29 cellular contexts compared by ENCODE assay signal in the genomic region with DNA sequence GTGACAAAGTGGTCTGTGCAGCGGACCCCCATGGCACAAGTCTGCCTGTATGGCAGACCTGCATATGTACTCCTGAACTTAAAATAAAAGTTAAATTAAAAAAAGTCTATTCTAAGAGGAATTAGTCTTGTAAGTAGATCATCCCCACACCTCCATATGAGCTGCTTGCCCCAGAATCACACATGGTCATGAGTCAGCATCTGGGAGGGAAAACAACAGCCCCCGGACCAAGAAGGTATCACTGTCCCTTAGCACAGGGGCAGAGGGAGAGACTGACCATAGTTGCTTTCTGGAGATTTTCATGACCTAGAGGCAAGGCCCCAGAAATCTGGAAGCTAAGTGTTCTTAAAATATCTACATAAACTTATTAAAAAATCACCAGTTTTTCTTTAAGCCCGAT.
"Had no signal": no experiment of that assay in that cellular context is flagged by ENCODE, and none has a peak within 500 bp of the region (broad histone marks: within the 10 kb centered on the region; RNA-seq: fewer than 3 reads in every experiment).

No MANE protein-coding gene starts in this region.

- H3K4me1 Mint-ChIP-seq: activated CD4-positive, alpha-beta T cell treated with anti-CD3 and anti-CD28 coated beads, Interleukin-2, amount 10 ng/mL, durations not matched to agents 24 days and 14 days; activated naive CD4-positive, alpha-beta T cell treated with anti-CD3 and anti-CD28 coated beads, Interleukin-2, amount 10 ng/mL, durations not matched to agents 7 days and 5 days; activated naive CD8-positive, alpha-beta T cell treated with anti-CD3 and anti-CD28 coated beads for 36 hours had no signal

- H3K9me3 ChIP-seq: adrenal gland, breast epithelium, SJCRH30 had no signal

- H3K27ac ChIP-seq: SJCRH30 had no signal

- H3K27me3 Mint-ChIP-seq: activated CD4-positive, alpha-beta T cell treated with anti-CD3 and anti-CD28 coated beads, Interleukin-2, amount 10 ng/mL, durations not matched to agents 24 days and 14 days; activated naive CD4-positive, alpha-beta T cell treated with anti-CD3 and anti-CD28 coated beads, Interleukin-2, amount 10 ng/mL, durations not matched to agents 7 days and 5 days; activated naive CD8-positive, alpha-beta T cell treated with anti-CD3 and anti-CD28 coated beads for 36 hours had no signal

- H3K27me3 ChIP-seq: adrenal gland, breast epithelium, SJCRH30 had no signal

- H3K4me3 Mint-ChIP-seq: activated CD4-positive, alpha-beta T cell treated with anti-CD3 and anti-CD28 coated beads, Interleukin-2, amount 10 ng/mL, durations not matched to agents 24 days and 14 days; activated naive CD4-positive, alpha-beta T cell treated with anti-CD3 and anti-CD28 coated beads, Interleukin-2, amount 10 ng/mL, durations not matched to agents 7 days and 5 days; activated naive CD8-positive, alpha-beta T cell treated with anti-CD3 and anti-CD28 coated beads for 36 hours; activated T-cell treated with anti-CD3 and anti-CD28 coated beads, Interleukin-2, amount 50 U/mL, for 72 hours; WTC11 had no signal

- H3K27ac Mint-ChIP-seq: activated CD4-positive, alpha-beta T cell treated with anti-CD3 and anti-CD28 coated beads, Interleukin-2, amount 10 ng/mL, durations not matched to agents 24 days and 14 days; activated naive CD4-positive, alpha-beta T cell treated with anti-CD3 and anti-CD28 coated beads, Interleukin-2, amount 10 ng/mL, durations not matched to agents 7 days and 5 days; activated naive CD8-positive, alpha-beta T cell treated with anti-CD3 and anti-CD28 coated beads for 36 hours; activated T-cell treated with anti-CD3 and anti-CD28 coated beads, Interleukin-2, amount 50 U/mL, for 72 hours; activated T-helper 2 cell treated with anti-CD3 and anti-CD28 coated beads, Interferon-gamma antibody, Interleukin-2, Interleukin-4, amounts not matched to agents 10 μg/mL and 5 μg/mL and 100 μg/mL, durations not matched to agents 14 hours and 24 hours and 36 hours; WTC11 had no signal

- H3K9me3 Mint-ChIP-seq: activated CD4-positive, alpha-beta T cell treated with anti-CD3 and anti-CD28 coated beads, Interleukin-2, amount 10 ng/mL, durations not matched to agents 24 days and 14 days; activated naive CD4-positive, alpha-beta T cell treated with anti-CD3 and anti-CD28 coated beads, Interleukin-2, amount 10 ng/mL, durations not matched to agents 7 days and 5 days; activated T-helper 2 cell treated with anti-CD3 and anti-CD28 coated beads, Interferon-gamma antibody, Interleukin-2, Interleukin-4, amounts not matched to agents 10 μg/mL and 5 μg/mL and 100 μg/mL, durations not matched to agents 14 hours and 24 hours and 36 hours; WTC11 had no signal

- ATAC-seq: activated T-cell treated with anti-CD3 and anti-CD28 coated beads, Interleukin-2, amount 50 U/mL, for 72 hours; Right ventricle myocardium inferior; SK-N-SH treated with all-trans-retinoic acid at 6 μM for 48 hours; WTC11 had no signal

- H3K4me3 ChIP-seq: adrenal gland, breast epithelium, SJCRH30 had no signal

- H3K36me3 ChIP-seq: adrenal gland, breast epithelium, SJCRH30 had no signal

- H3K36me3 Mint-ChIP-seq: activated naive CD4-positive, alpha-beta T cell treated with anti-CD3 and anti-CD28 coated beads, Interleukin-2, amount 10 ng/mL, durations not matched to agents 7 days and 5 days; activated naive CD8-positive, alpha-beta T cell treated with anti-CD3 and anti-CD28 coated beads for 36 hours; WTC11 had no signal

- H3K4me1 ChIP-seq: breast epithelium had no signal

- DNase-seq: activated CD4-positive, alpha-beta T cell treated with anti-CD3 and anti-CD28 coated beads, Interleukin-2, amount 10 ng/mL, durations not matched to agents 24 days and 14 days; activated CD4-positive, alpha-beta T cell treated with anti-CD3 and anti-CD28 coated beads, Interleukin-2, amount 50 U/mL, for 48 hours; activated CD4-positive, CD25-positive, alpha-beta regulatory T cell treated with anti-CD3 and anti-CD28 coated beads, Interleukin-2, amount 50 U/mL, for 72 hours; activated CD8-positive, alpha-beta memory T cell treated with anti-CD3 and anti-CD28 coated beads for 24 hours; activated gamma-delta T cell treated with Interleukin-2 at 50 U/mL for 16 hours; activated naive CD4-positive, alpha-beta T cell treated with anti-CD3 and anti-CD28 coated beads, Interleukin-2, amount 10 ng/mL, durations not matched to agents 7 days and 5 days; activated naive CD8-positive, alpha-beta T cell treated with anti-CD3 and anti-CD28 coated beads for 36 hours; activated T-cell treated with anti-CD3 and anti-CD28 coated beads for 4 hours; activated T-cell treated with anti-CD3 and anti-CD28 coated beads, Interleukin-2, amount 50 U/mL, for 72 hours; adrenal gland; anterior cingulate cortex; central memory CD4-positive, alpha-beta T cell; Kasumi-1; NCI-H1092; NCI-H1417; NCI-H1930; NCI-H2171; NCI-H2227 treated with DMSO at 0.1 percent for 48 hours; NCI-H446 treated with DMSO at 0.1 percent for 48 hours; NCI-H524 treated with DMSO at 0.1 percent for 48 hours; NCI-H748 treated with DMSO at 0.1 percent for 48 hours; RPMI8226; SJCRH30; SW 1271 had no signal
